ENCODE assay signal across 9 cellular contexts in the genomic region with DNA sequence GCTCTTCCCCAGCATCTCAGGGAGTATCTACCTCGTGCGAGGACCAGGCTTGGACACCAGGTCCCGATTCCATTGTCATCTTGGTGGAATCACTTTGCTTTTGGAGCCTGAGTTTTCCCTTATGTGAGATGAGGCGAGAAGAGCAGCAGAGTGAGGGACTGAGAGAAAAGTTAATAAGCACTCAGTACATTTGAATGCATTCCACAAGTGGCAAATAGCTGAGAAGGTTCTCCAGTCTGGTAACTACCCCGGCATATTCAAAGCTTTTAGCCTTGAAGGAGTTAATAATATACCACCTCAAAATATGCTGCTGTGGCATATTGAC. TPM values are rescaled to one million over a fixed set of nuclear protein-coding genes. Genes with fewer than 3 reads are reported as not detected.
DNase-seq lines count a peak whose midpoint lies in the region; ATAC-seq and TF ChIP-seq lines count a peak whose summit lies in the region.
"Had no signal": no experiment of that assay in that cellular context is flagged by ENCODE, and none has a peak within 500 bp of the region (broad histone marks: within the 10 kb centered on the region; RNA-seq: fewer than 3 reads in every experiment).

No MANE protein-coding gene starts in this region.

- H3K36me3 Mint-ChIP-seq in endothelial cell (ENCODE audit: low read depth, unreplicated experiment) = no peaks in the 10 kb centered on the region
- H3K36me3 Mint-ChIP-seq in progenitor cell of endocrine pancreas (ENCODE audit: insufficient read depth) = no peaks in the 10 kb centered on the region

- H3K9me3 ChIP-seq in MG63 = no peaks in the 10 kb centered on the region

- DNase-seq in GM12864 (ENCODE audit: low read depth) = no peak
- DNase-seq in MG63 = no peak
- DNase-seq in endothelial cell (ENCODE audit: low spot score) = no peak
- DNase-seq in progenitor cell of endocrine pancreas (ENCODE audit: low spot score, unreplicated experiment) = no peak
- DNase-seq in GM19240 (ENCODE audit: insufficient read length, low spot score) = no peak
- no peak for DNase-seq in MV-4-11 (lab: John Stamatoyannopoulos, UW)

- no peaks in the 10 kb centered on the region for H3K36me3 ChIP-seq in MG63

- H3K9me3 Mint-ChIP-seq in endothelial cell (ENCODE audit: unreplicated experiment) (no peaks in the 10 kb centered on the region), progenitor cell of endocrine pancreas (ENCODE audit: low read depth) (no peaks in the 10 kb centered on the region)

- peak overlapping the region; percentile 84 for H3K27ac Mint-ChIP-seq in endothelial cell (ENCODE audit: unreplicated experiment)
- H3K27ac Mint-ChIP-seq in progenitor cell of endocrine pancreas = peak overlapping the region; percentile 97

- ATAC-seq in HG02798 (IDR thresholded peaks at IDR 0.05; ENCODE audit: poor library complexity, unreplicated experiment) (no peak), HG03571 (IDR thresholded peaks at IDR 0.05; ENCODE audit: unreplicated experiment) (no peak)

- H3K27me3 Mint-ChIP-seq in endothelial cell (ENCODE audit: unreplicated experiment) = peaks cover 7% of the 10 kb centered on the region
- no peaks in the 10 kb centered on the region for H3K27me3 Mint-ChIP-seq in progenitor cell of endocrine pancreas

- H3K4me1 Mint-ChIP-seq in endothelial cell (ENCODE audit: unreplicated experiment) (peaks cover 37% of the 10 kb centered on the region), progenitor cell of endocrine pancreas (ENCODE audit: low read depth) (peaks cover 26% of the 10 kb centered on the region)

- H3K4me3 ChIP-seq in GM12864 (ENCODE audit: low read depth, low read length) (peak overlapping the region; percentile 82), MG63 (peak overlapping the region; percentile 47)

- TF ChIP-seq CTCF in GM12864 (IDR thresholded peaks at IDR 0.05; ENCODE audit: low read depth, low read length, missing control alignments) (no peak), endothelial cell (IDR thresholded peaks at IDR 0.05; ENCODE audit: unreplicated experiment) (no peak), progenitor cell of endocrine pancreas (IDR thresholded peaks at IDR 0.05; ENCODE audit: unreplicated experiment) (no peak)

- peak overlapping the region; percentile 85 for H3K4me3 Mint-ChIP-seq in endothelial cell (ENCODE audit: unreplicated experiment)
- peak overlapping the region; percentile 81 for H3K4me3 Mint-ChIP-seq in progenitor cell of endocrine pancreas (ENCODE audit: low read depth)

- H3K27me3 ChIP-seq in MG63 = no peaks in the 10 kb centered on the region

RNA-seq across cellular contexts. Expression of a gene that starts 0.5 kb away (rescaled TPM):
- 0.82 and 1.9 TPM in 2 replicates for total RNA-seq in MG63 (2014; rRNA removed; shearing (Covaris generic); ENCODE audit: low replicate concordance)
- 77.1 TPM for total RNA-seq in endothelial cell (ENCODE audit: unreplicated experiment)
- total RNA-seq in progenitor cell of endocrine pancreas = 43.0 and 44.0 TPM in 2 replicates
- total RNA-seq: HT1080 had no signal

RNA-seq across cellular contexts. Expression of a gene that starts 11.5 kb away (rescaled TPM):
- total RNA-seq in MG63 (2014; rRNA removed; shearing (Covaris generic); ENCODE audit: low replicate concordance) = not detected in 2 replicates
- 0.64 TPM for total RNA-seq in endothelial cell (ENCODE audit: unreplicated experiment)
- total RNA-seq in progenitor cell of endocrine pancreas = not detected in 2 replicates
- total RNA-seq: HT1080 had no signal

Comparison
In these comparisons a context has a peak if more than half of its experiments do, and no peak if none do; other contexts are left out.
1. RNA of a gene that starts 0.5 kb away (total RNA-seq): 77.1 TPM in endothelial cell (single experiment) and 43.0 to 44.0 TPM in progenitor cell of endocrine pancreas; 0.82 to 1.9 TPM in MG63; every median in the first group is over 10 times any median in the second.